ENCODE assay signal across 15 cellular contexts in genomic region chr13:31786011-31786410, GRCh38. TPM values are rescaled to one million over a fixed set of nuclear protein-coding genes. Genes with fewer than 3 reads are reported as not detected.
DNase-seq lines count a peak whose midpoint lies in the region; ATAC-seq, FAIRE-seq and TF ChIP-seq lines count a peak whose summit lies in the region.
"Had no signal": no experiment of that assay in that cellular context is flagged by ENCODE, and none has a peak within 500 bp of the region (broad histone marks: within the 10 kb centered on the region; RNA-seq: fewer than 3 reads in every experiment).

No MANE protein-coding gene starts in this region.

- DNase-seq in AG10803 (ENCODE audit: low read depth) (peak; percentile 77), NCI-H226 (peak; percentile 50), fibroblast of pulmonary artery (ENCODE audit: low read depth) (peak; percentile 39), omental fat pad (ENCODE audit: low spot score) (no peak), D721Med (ENCODE audit: insufficient read length, low spot score) (no peak)
- DNase-seq in effector memory CD8-positive, alpha-beta T cell = no peak
- DNase-seq: COR-L47, DMS153, NCI-H1417 treated with DMSO at 0.1 percent for 48 hours, NCI-H2029 treated with DMSO at 0.1 percent for 48 hours, NCI-H510A, PC-9 had no signal

- no peaks in the 10 kb centered on the region for H3K36me3 Mint-ChIP-seq in effector memory CD8-positive, alpha-beta T cell (ENCODE audit: insufficient read depth)

- H3K27me3 Mint-ChIP-seq in effector memory CD8-positive, alpha-beta T cell = no peaks in the 10 kb centered on the region

- ATAC-seq in omental fat pad (ENCODE audit: low FRiP score) (peak; percentile 89), HG03378 (IDR thresholded peaks at IDR 0.05; ENCODE audit: unreplicated experiment) (no peak)
- no peak for ATAC-seq in effector memory CD8-positive, alpha-beta T cell (replicated peaks)
- ATAC-seq: GM23338 had no signal

- H3K27ac Mint-ChIP-seq in effector memory CD8-positive, alpha-beta T cell = no peak overlapping the region
- H3K27ac Mint-ChIP-seq: GM23338 had no signal

- TF ChIP-seq CTCF in AG10803 (conservative IDR thresholded peaks at IDR 0.05; ENCODE audit: low read length) (no peak), fibroblast of pulmonary artery (IDR thresholded peaks at IDR 0.05; ENCODE audit: low read length, missing control alignments) (no peak), omental fat pad (IDR thresholded peaks at IDR 0.05) (no peak), D721Med (IDR thresholded peaks at IDR 0.05; ENCODE audit: insufficient read depth, missing control alignments) (no peak)

- H3K9me3 Mint-ChIP-seq in effector memory CD8-positive, alpha-beta T cell = no peaks in the 10 kb centered on the region
- H3K9me3 Mint-ChIP-seq: GM23338 had no signal

- H3K4me3 ChIP-seq in AG10803 (ENCODE audit: low read length) = no peak overlapping the region
- no peak overlapping the region for H3K4me3 ChIP-seq in fibroblast of pulmonary artery (replicated peaks; ENCODE audit: low read depth, low read length)
- H3K4me3 ChIP-seq: GM23338, PC-9 had no signal

- no peak overlapping the region for H3K4me3 Mint-ChIP-seq in effector memory CD8-positive, alpha-beta T cell
- H3K4me3 Mint-ChIP-seq: GM23338 had no signal

- no peak for FAIRE-seq in D721Med (lab: Jason Lieb, UNC)

- no peaks in the 10 kb centered on the region for H3K4me1 Mint-ChIP-seq in effector memory CD8-positive, alpha-beta T cell (ENCODE audit: low read depth in 2 of 2)
- H3K4me1 Mint-ChIP-seq: GM23338 had no signal

RNA-seq across cellular contexts. Expression of gene RXFP2, which starts 46.7 kb away (rescaled TPM):
- under 1 TPM in 1 of 4 donors, not detected in 3; 0.63 TPM for total RNA-seq in omental fat pad
- total RNA-seq: A673, GM23338, PC-9 had no signal

Comparison
In these comparisons a context has a peak if more than half of its experiments do, and no peak if none do; other contexts are left out.
1. DNase-seq: peak in AG10803 (single experiment), NCI-H226 (single experiment) and fibroblast of pulmonary artery (single experiment); none in omental fat pad (single experiment), effector memory CD8-positive, alpha-beta T cell (0 of 3) and D721Med (single experiment).